1 cellular context compared by ENCODE assay signal in the genomic region with DNA sequence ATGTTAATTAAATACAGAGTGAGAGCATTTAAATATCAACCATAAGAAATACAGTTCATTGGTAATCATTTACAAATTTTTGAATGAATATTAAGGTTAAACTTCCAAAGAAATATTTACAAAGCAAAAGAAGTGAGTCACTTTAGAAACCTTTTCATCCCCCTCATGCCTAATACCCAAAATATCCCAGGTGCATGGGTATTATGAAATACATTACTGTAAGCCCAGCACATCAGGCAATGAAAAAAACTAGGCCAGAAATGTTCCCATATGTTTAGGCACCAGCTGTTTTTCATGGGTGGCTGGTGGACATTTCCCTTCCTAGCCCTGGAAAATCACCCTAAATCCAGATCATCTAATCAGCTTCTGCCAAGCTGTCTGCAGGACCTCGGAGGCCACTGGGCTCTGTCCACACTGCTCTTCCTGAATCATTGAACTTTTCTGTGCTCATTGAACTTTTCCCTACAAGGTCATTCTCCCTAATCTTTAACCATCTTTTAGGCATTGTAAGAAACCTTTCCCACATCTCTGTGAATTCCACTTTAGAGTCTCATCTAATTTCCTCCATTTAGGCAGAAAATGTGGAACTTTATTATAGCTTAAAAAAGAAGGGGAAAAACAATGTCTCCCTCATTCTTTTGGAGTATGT.
A peak's percentile ranks its signal among the peaks of the same experiment; 100 is the strongest.
TF ChIP-seq lines count a peak whose summit lies in the region.

No MANE protein-coding gene starts in this region.

TF ChIP-seq in HepG2, 621 proteins besides CTCF, POLR2A, EP300 and RAD21 (continued from another document and continues in another):
- TF ChIP-seq, protein P1, sequence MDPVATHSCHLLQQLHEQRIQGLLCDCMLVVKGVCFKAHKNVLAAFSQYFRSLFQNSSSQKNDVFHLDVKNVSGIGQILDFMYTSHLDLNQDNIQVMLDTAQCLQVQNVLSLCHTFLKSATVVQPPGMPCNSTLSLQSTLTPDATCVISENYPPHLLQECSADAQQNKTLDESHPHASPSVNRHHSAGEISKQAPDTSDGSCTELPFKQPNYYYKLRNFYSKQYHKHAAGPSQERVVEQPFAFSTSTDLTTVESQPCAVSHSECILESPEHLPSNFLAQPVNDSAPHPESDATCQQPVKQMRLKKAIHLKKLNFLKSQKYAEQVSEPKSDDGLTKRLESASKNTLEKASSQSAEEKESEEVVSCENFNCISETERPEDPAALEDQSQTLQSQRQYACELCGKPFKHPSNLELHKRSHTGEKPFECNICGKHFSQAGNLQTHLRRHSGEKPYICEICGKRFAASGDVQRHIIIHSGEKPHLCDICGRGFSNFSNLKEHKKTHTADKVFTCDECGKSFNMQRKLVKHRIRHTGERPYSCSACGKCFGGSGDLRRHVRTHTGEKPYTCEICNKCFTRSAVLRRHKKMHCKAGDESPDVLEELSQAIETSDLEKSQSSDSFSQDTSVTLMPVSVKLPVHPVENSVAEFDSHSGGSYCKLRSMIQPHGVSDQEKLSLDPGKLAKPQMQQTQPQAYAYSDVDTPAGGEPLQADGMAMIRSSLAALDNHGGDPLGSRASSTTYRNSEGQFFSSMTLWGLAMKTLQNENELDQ (CRISPR knock-in tag; IDR thresholded peaks at IDR 0.05; ENCODE audit: borderline replicate concordance) = no peak
- no peak for TF ChIP-seq FOXP1 (IDR thresholded peaks at IDR 0.05)
- no peak for TF ChIP-seq FOXP1 (CRISPR knock-in tag; IDR thresholded peaks at IDR 0.05)
- no peak for TF ChIP-seq ATF3 (CRISPR knock-in tag; IDR thresholded peaks at IDR 0.05)
- no peak for TF ChIP-seq PATZ1 (CRISPR knock-in tag; IDR thresholded peaks at IDR 0.05)
- no peak for TF ChIP-seq KDM2A (CRISPR knock-in tag; IDR thresholded peaks at IDR 0.05; ENCODE audit: borderline replicate concordance, low read depth)
- no peak for TF ChIP-seq MAF1 (CRISPR knock-in tag; IDR thresholded peaks at IDR 0.05; ENCODE audit: borderline replicate concordance)
- TF ChIP-seq STAG1 (CRISPR knock-in tag; IDR thresholded peaks at IDR 0.05) = peak; percentile 10; the same call in 1 of the 2 replicates
- TF ChIP-seq IRF9 (CRISPR knock-in tag; IDR thresholded peaks at IDR 0.05; ENCODE audit: borderline replicate concordance) = no peak
- 0 out of 2 replicates have a peak, but pooled peaks have one; percentile 36 for TF ChIP-seq HOXA5 (CRISPR knock-in tag; IDR thresholded peaks at IDR 0.05)
- TF ChIP-seq BRCA1 (CRISPR knock-in tag; IDR thresholded peaks at IDR 0.05) = 0 out of 2 replicates have a peak, but pooled peaks have one; percentile 40
- TF ChIP-seq ERF (CRISPR knock-in tag; IDR thresholded peaks at IDR 0.05) = no peak
- TF ChIP-seq ZNF138 (CRISPR knock-in tag; IDR thresholded peaks at IDR 0.05; ENCODE audit: low read depth) = no peak
- no peak for TF ChIP-seq EHMT2 (IDR thresholded peaks at IDR 0.05; ENCODE audit: borderline replicate concordance, low read depth, low read length)
- no peak for TF ChIP-seq NFKB2 (CRISPR knock-in tag; IDR thresholded peaks at IDR 0.05; ENCODE audit: borderline replicate concordance)
- TF ChIP-seq, protein P2, sequence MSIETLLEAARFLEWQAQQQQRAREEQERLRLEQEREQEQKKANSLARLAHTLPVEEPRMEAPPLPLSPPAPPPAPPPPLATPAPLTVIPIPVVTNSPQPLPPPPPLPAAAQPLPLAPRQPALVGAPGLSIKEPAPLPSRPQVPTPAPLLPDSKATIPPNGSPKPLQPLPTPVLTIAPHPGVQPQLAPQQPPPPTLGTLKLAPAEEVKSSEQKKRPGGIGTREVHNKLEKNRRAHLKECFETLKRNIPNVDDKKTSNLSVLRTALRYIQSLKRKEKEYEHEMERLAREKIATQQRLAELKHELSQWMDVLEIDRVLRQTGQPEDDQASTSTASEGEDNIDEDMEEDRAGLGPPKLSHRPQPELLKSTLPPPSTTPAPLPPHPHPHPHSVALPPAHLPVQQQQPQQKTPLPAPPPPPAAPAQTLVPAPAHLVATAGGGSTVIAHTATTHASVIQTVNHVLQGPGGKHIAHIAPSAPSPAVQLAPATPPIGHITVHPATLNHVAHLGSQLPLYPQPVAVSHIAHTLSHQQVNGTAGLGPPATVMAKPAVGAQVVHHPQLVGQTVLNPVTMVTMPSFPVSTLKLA (IDR thresholded peaks at IDR 0.05) = no peak
- peak; percentile 75; the same call in 1 of the 2 replicates for TF ChIP-seq RXRB (CRISPR knock-in tag; IDR thresholded peaks at IDR 0.05; ENCODE audit: borderline replicate concordance)
- TF ChIP-seq RORA (CRISPR knock-in tag; IDR thresholded peaks at IDR 0.05) = no peak
- TF ChIP-seq SUZ12 (IDR thresholded peaks at IDR 0.05; ENCODE audit: low read depth, low read length) = no peak
- TF ChIP-seq ZBTB42 (CRISPR knock-in tag; IDR thresholded peaks at IDR 0.05) = no peak
- no peak for TF ChIP-seq TRIM22 (IDR thresholded peaks at IDR 0.05)
- TF ChIP-seq ZNF615 (CRISPR knock-in tag; IDR thresholded peaks at IDR 0.05; ENCODE audit: borderline replicate concordance) = no peak
- no peak for TF ChIP-seq MTF1 (CRISPR knock-in tag; IDR thresholded peaks at IDR 0.05)
- peak; percentile 51; the same call in 1 of the 2 replicates for TF ChIP-seq GATAD2A (CRISPR knock-in tag; IDR thresholded peaks at IDR 0.05)
- TF ChIP-seq PPARG (CRISPR knock-in tag; conservative IDR thresholded peaks at IDR 0.05) = peak; percentile 86
- TF ChIP-seq ZNF552 (CRISPR knock-in tag; IDR thresholded peaks at IDR 0.05; ENCODE audit: borderline replicate concordance) = no peak
- no peak for TF ChIP-seq ATAD3A (CRISPR knock-in tag; IDR thresholded peaks at IDR 0.05)
- no peak for TF ChIP-seq ZNF281 (CRISPR knock-in tag; IDR thresholded peaks at IDR 0.05; ENCODE audit: borderline replicate concordance)
- no peak for TF ChIP-seq ZBTB20 (CRISPR knock-in tag; IDR thresholded peaks at IDR 0.05; ENCODE audit: borderline replicate concordance, low read depth)
- TF ChIP-seq ZMAT3 (CRISPR knock-in tag; conservative IDR thresholded peaks at IDR 0.05) = no peak
- TF ChIP-seq ZNF607 (CRISPR knock-in tag; IDR thresholded peaks at IDR 0.05; ENCODE audit: borderline replicate concordance) = no peak
- no peak for TF ChIP-seq ZBTB38 (CRISPR knock-in tag; IDR thresholded peaks at IDR 0.05)
- TF ChIP-seq GATA4 (IDR thresholded peaks at IDR 0.05; ENCODE audit: borderline replicate concordance, low read depth) = no peak
- no peak for TF ChIP-seq ZSCAN31 (CRISPR knock-in tag; IDR thresholded peaks at IDR 0.05; ENCODE audit: low read depth)
- no peak for TF ChIP-seq EEA1 (CRISPR knock-in tag; IDR thresholded peaks at IDR 0.05; ENCODE audit: borderline replicate concordance)
- TF ChIP-seq RARA (CRISPR knock-in tag; IDR thresholded peaks at IDR 0.05) = peak; percentile 64; the same call in 1 of the 2 replicates
- TF ChIP-seq ZBTB43 (CRISPR knock-in tag; conservative IDR thresholded peaks at IDR 0.05) = no peak
- no peak for TF ChIP-seq RCOR2 (CRISPR knock-in tag; IDR thresholded peaks at IDR 0.05)
- 0 out of 2 replicates have a peak, but pooled peaks have one; percentile 44 for TF ChIP-seq WIZ (CRISPR knock-in tag; IDR thresholded peaks at IDR 0.05)
- no peak for TF ChIP-seq NFIB (CRISPR knock-in tag; IDR thresholded peaks at IDR 0.05; ENCODE audit: borderline replicate concordance)
- TF ChIP-seq RBM22 (optimal IDR thresholded peaks at IDR 0.05; ENCODE audit: low read length) = no peak
- peak; percentile 66; the same call in 1 of the 2 replicates for TF ChIP-seq AHDC1 (CRISPR knock-in tag; IDR thresholded peaks at IDR 0.05; ENCODE audit: borderline replicate concordance)
